9 cellular contexts compared by ENCODE assay signal in genomic region chr14:33791971-33792370, GRCh38.
A peak's percentile ranks its signal among the peaks of the same experiment; 100 is the strongest.
DNase-seq lines count a peak whose midpoint lies in the region; ATAC-seq and TF ChIP-seq lines count a peak whose summit lies in the region.
"Had no signal": no experiment of that assay in that cellular context is flagged by ENCODE, and none has a peak within 500 bp of the region (broad histone marks: within the 10 kb centered on the region; RNA-seq: fewer than 3 reads in every experiment).

No MANE protein-coding gene starts in this region.

- H3K9me3 Mint-ChIP-seq in CD4-positive, alpha-beta memory T cell = no peaks in the 10 kb centered on the region
- H3K9me3 Mint-ChIP-seq in glutamatergic neuron (ENCODE audit: unreplicated experiment) = no peaks in the 10 kb centered on the region
- H3K9me3 Mint-ChIP-seq in naive thymus-derived CD8-positive, alpha-beta T cell = no peaks in the 10 kb centered on the region

- H3K4me1 ChIP-seq in CD4-positive, alpha-beta memory T cell (ENCODE audit: insufficient read depth, low read length) = peaks cover 10% of the 10 kb centered on the region

- peaks cover 10 to 17% (median 14%) of the 10 kb centered on the region in 4 donors for H3K4me1 Mint-ChIP-seq in CD4-positive, alpha-beta memory T cell
- peaks cover 13% of the 10 kb centered on the region for H3K4me1 Mint-ChIP-seq in glutamatergic neuron (ENCODE audit: low read depth, unreplicated experiment)
- peaks cover 6 to 20% (median 7%) of the 10 kb centered on the region in 4 donors for H3K4me1 Mint-ChIP-seq in naive thymus-derived CD8-positive, alpha-beta T cell

- CTCF ChIA-PET in CD4-positive, alpha-beta memory T cell (lab: Charles Lee; ENCODE audit: partially characterized antibody) = interaction anchor here (0.7 to 4.4 kb wide), 17 partner anchors 9 to 1240 kb away, joined by 3 to 40 read pairs (median 6); no protein-coding TSS in a partner anchor

- no peak overlapping the region for H3K27ac ChIP-seq in CD4-positive, alpha-beta memory T cell (ENCODE audit: low read depth, low read length)
- H3K27ac ChIP-seq in coronary artery = no peak overlapping the region
- H3K27ac ChIP-seq: spleen had no signal

- no peaks in the 10 kb centered on the region for H3K36me3 ChIP-seq in CD4-positive, alpha-beta memory T cell (ENCODE audit: insufficient read depth, low read length)
- H3K36me3 ChIP-seq: spleen had no signal

- H3K36me3 Mint-ChIP-seq in CD4-positive, alpha-beta memory T cell = no peaks in the 10 kb centered on the region
- no peaks in the 10 kb centered on the region for H3K36me3 Mint-ChIP-seq in glutamatergic neuron (ENCODE audit: unreplicated experiment)
- no peaks in the 10 kb centered on the region for H3K36me3 Mint-ChIP-seq in naive thymus-derived CD8-positive, alpha-beta T cell

- ATAC-seq in GM19023 (IDR thresholded peaks at IDR 0.05; ENCODE audit: unreplicated experiment) (peak; percentile 63), HG02610 (IDR thresholded peaks at IDR 0.05; ENCODE audit: unreplicated experiment) (peak; percentile 70), HG03469 (IDR thresholded peaks at IDR 0.05; ENCODE audit: unreplicated experiment) (peak; percentile 55)
- no peak for ATAC-seq in naive thymus-derived CD8-positive, alpha-beta T cell

- no peak overlapping the region for H3K4me3 ChIP-seq in CD4-positive, alpha-beta memory T cell (ENCODE audit: low read length in 2 of 2)
- H3K4me3 ChIP-seq in coronary artery = no peak overlapping the region

- intact Hi-C loops in CD4-positive, alpha-beta memory T cell (cut with micrococcal nuclease) = no loop called here

- H3K27me3 ChIP-seq in CD4-positive, alpha-beta memory T cell (ENCODE audit: insufficient read depth, low read length) = no peaks in the 10 kb centered on the region

- peaks cover 9 to 22% of the 10 kb centered on the region in 2 donors for H3K27me3 Mint-ChIP-seq in CD4-positive, alpha-beta memory T cell
- no peaks in the 10 kb centered on the region for H3K27me3 Mint-ChIP-seq in glutamatergic neuron (ENCODE audit: unreplicated experiment)
- H3K27me3 Mint-ChIP-seq in naive thymus-derived CD8-positive, alpha-beta T cell = peaks cover 18 to 59% (median 30%) of the 10 kb centered on the region in 5 donors

- H3K4me3 Mint-ChIP-seq in CD4-positive, alpha-beta memory T cell = peak overlapping the region in 6 of 8 donors; percentile 2 to 36 (median 26)
- H3K4me3 Mint-ChIP-seq in glutamatergic neuron (ENCODE audit: unreplicated experiment) = no peak overlapping the region
- no peak overlapping the region for H3K4me3 Mint-ChIP-seq in naive thymus-derived CD8-positive, alpha-beta T cell

- POLR2A ChIA-PET in CD4-positive, alpha-beta memory T cell (lab: Charles Lee; ENCODE audit: partially characterized antibody) = no interaction called here
- POLR2A ChIA-PET in naive thymus-derived CD8-positive, alpha-beta T cell (lab: Charles Lee) = no interaction called here

- no peak for DNase-seq in CD4-positive, alpha-beta memory T cell
- DNase-seq in glutamatergic neuron (no peak), coronary artery (ENCODE audit: low spot score) (no peak)
- no peak for DNase-seq in naive thymus-derived CD8-positive, alpha-beta T cell
- no peak for DNase-seq in activated CD4-positive, CD25-positive, alpha-beta regulatory T cell treated with anti-CD3 and anti-CD28 coated beads, Interleukin-2, amount 50 U/mL, for 72 hours

- TF ChIP-seq CTCF in glutamatergic neuron (IDR thresholded peaks at IDR 0.05; ENCODE audit: partially characterized antibody, unreplicated experiment) (no peak), coronary artery (IDR thresholded peaks at IDR 0.05) (no peak)

- H3K27ac Mint-ChIP-seq in CD4-positive, alpha-beta memory T cell = no peak overlapping the region
- no peak overlapping the region for H3K27ac Mint-ChIP-seq in glutamatergic neuron (ENCODE audit: unreplicated experiment)
- no peak overlapping the region for H3K27ac Mint-ChIP-seq in naive thymus-derived CD8-positive, alpha-beta T cell

- H3K9me3 ChIP-seq in CD4-positive, alpha-beta memory T cell (ENCODE audit: control insufficient read depth in 1 of 2, low read length in 2 of 2) = no peaks in the 10 kb centered on the region
- H3K9me3 ChIP-seq: spleen had no signal

Comparison
In these comparisons a context has a peak if more than half of its experiments do, and no peak if none do; other contexts are left out.
1. H3K4me3 Mint-ChIP-seq: peak in CD4-positive, alpha-beta memory T cell (6 of 8); none in glutamatergic neuron (single experiment) and naive thymus-derived CD8-positive, alpha-beta T cell (0 of 10).
2. ATAC-seq: peak in GM19023 (single experiment), HG02610 (single experiment) and HG03469 (single experiment); none in naive thymus-derived CD8-positive, alpha-beta T cell (0 of 2).